In genomic region chr13:73997964-73998363, GRCh38 we compare ENCODE assay signal across 14 cellular contexts.
"Had no signal": no experiment of that assay in that cellular context is flagged by ENCODE, and none has a peak within 500 bp of the region (broad histone marks: within the 10 kb centered on the region; RNA-seq: fewer than 3 reads in every experiment).

No MANE protein-coding gene starts in this region.

- H3K4me2 ChIP-seq: neural progenitor cell had no signal

- ATAC-seq: activated CD8-positive, alpha-beta T cell treated with anti-CD3 and anti-CD28 coated beads, Interleukin-2, amount 10 ng/mL, durations not matched to agents 7 days and 5 days; left colon; pancreas had no signal

- H3K9me3 Mint-ChIP-seq: activated naive CD4-positive, alpha-beta T cell treated with anti-CD3 and anti-CD28 coated beads for 36 hours; neural progenitor cell; stimulated activated naive CD8-positive, alpha-beta T cell treated with anti-CD3 and anti-CD28 coated beads, Interleukin-15, Interleukin-2, amounts not matched to agents 100 ng/mL and 50 ng/mL, for 24 hours had no signal

- H3K4me3 Mint-ChIP-seq: activated CD8-positive, alpha-beta T cell treated with anti-CD3 and anti-CD28 coated beads, Interleukin-2, amount 10 ng/mL, durations not matched to agents 7 days and 5 days; activated naive CD4-positive, alpha-beta T cell treated with anti-CD3 and anti-CD28 coated beads for 36 hours; neural progenitor cell; stimulated activated naive CD8-positive, alpha-beta T cell treated with anti-CD3 and anti-CD28 coated beads, Interleukin-15, Interleukin-2, amounts not matched to agents 100 ng/mL and 50 ng/mL, for 24 hours had no signal

- DNase-seq: activated CD4-positive, alpha-beta T cell treated with anti-CD3 and anti-CD28 coated beads for 48 hours; activated CD8-positive, alpha-beta memory T cell treated with anti-CD3 and anti-CD28 coated beads, Interleukin-2, amount 50 U/mL, for 48 hours; activated CD8-positive, alpha-beta T cell treated with anti-CD3 and anti-CD28 coated beads, Interleukin-2, amount 10 ng/mL, durations not matched to agents 7 days and 5 days; activated naive CD4-positive, alpha-beta T cell treated with anti-CD3 and anti-CD28 coated beads for 36 hours; effector CD4-positive, alpha-beta T cell; foreskin melanocyte; left colon; pancreas; stimulated activated CD4-positive, alpha-beta T cell treated with anti-CD3 and anti-CD28 coated beads, Interleukin-2, amount 100 ng/mL, for 48 hours; stimulated activated CD8-positive, alpha-beta memory T cell treated with anti-CD3 and anti-CD28 coated beads, Interleukin-4, amount 100 ng/mL, for 48 hours; testis had no signal

- H3K9me3 ChIP-seq: pancreas, testis had no signal

- H3K4me1 ChIP-seq: neural progenitor cell, pancreas, testis had no signal

- H3K27me3 ChIP-seq: neural progenitor cell, pancreas, testis had no signal

- H3K36me3 ChIP-seq: neural progenitor cell, pancreas had no signal

- H3K4me3 ChIP-seq: coronary artery, neural progenitor cell, pancreas, testis had no signal

- H3K27ac Mint-ChIP-seq: activated CD8-positive, alpha-beta T cell treated with anti-CD3 and anti-CD28 coated beads, Interleukin-2, amount 10 ng/mL, durations not matched to agents 7 days and 5 days; activated naive CD4-positive, alpha-beta T cell treated with anti-CD3 and anti-CD28 coated beads for 36 hours; neural progenitor cell; stimulated activated naive CD8-positive, alpha-beta T cell treated with anti-CD3 and anti-CD28 coated beads, Interleukin-15, Interleukin-2, amounts not matched to agents 100 ng/mL and 50 ng/mL, for 24 hours had no signal

- H3K27me3 Mint-ChIP-seq: stimulated activated naive CD8-positive, alpha-beta T cell treated with anti-CD3 and anti-CD28 coated beads, Interleukin-15, Interleukin-2, amounts not matched to agents 100 ng/mL and 50 ng/mL, for 24 hours had no signal

- H3K27ac ChIP-seq: coronary artery, neural progenitor cell, pancreas, testis had no signal
